ENCODE assay signal across 8 cellular contexts in genomic region chr17:28357901-28358197, GRCh38. TPM values are rescaled to one million over a fixed set of nuclear protein-coding genes. Genes with fewer than 3 reads are reported as not detected.
A peak's percentile ranks its signal among the peaks of the same experiment; 100 is the strongest.
DNase-seq lines count a peak whose midpoint lies in the region; ATAC-seq and TF ChIP-seq lines count a peak whose summit lies in the region.

No MANE protein-coding gene starts in this region.

- TF ChIP-seq EP300 in neural cell (conservative IDR thresholded peaks at IDR 0.05; ENCODE audit: poor library complexity, severe bottlenecking) = no peak

- peak overlapping the region; percentile 85 for H2AFZ ChIP-seq in MM.1S (ENCODE audit: low read length)
- H2AFZ ChIP-seq in neural cell (ENCODE audit: low read depth, low read length) = peak overlapping the region; percentile 71

- TF ChIP-seq CTCF in C4-2B (conservative IDR thresholded peaks at IDR 0.05) (no peak), MM.1S (IDR thresholded peaks at IDR 0.05; ENCODE audit: low read length) (no peak), neural cell (IDR thresholded peaks at IDR 0.05; ENCODE audit: poor library complexity, severe bottlenecking) (no peak), GM10266 (IDR thresholded peaks at IDR 0.05; ENCODE audit: control insufficient read depth, insufficient read depth, low read depth, missing control alignments) (no peak)

- H3K27ac ChIP-seq in C4-2B (peak overlapping the region; percentile 98), MM.1S (ENCODE audit: low read length) (peak overlapping the region; percentile 26; the same call in 1 of the 2 replicates), neural cell (ENCODE audit: low read length) (peak overlapping the region; percentile 66)
- H3K27ac ChIP-seq in effector memory CD4-positive, alpha-beta T cell (ENCODE audit: insufficient read depth, low read length, poor library complexity, severe bottlenecking) = peak overlapping the region; percentile 77

- H4K20me1 ChIP-seq in MM.1S (ENCODE audit: insufficient read depth, low read length) (no peaks in the 10 kb centered on the region), neural cell (ENCODE audit: insufficient read depth) (no peaks in the 10 kb centered on the region)

- H3K4me3 ChIP-seq in MM.1S (ENCODE audit: low read length) (peak overlapping the region; percentile 97), neural cell (ENCODE audit: low read length) (peak overlapping the region; percentile 77)
- peak overlapping the region; percentile 85 for H3K4me3 ChIP-seq in effector memory CD4-positive, alpha-beta T cell (ENCODE audit: insufficient read depth, low read depth, low read length, poor library complexity, severe bottlenecking)

- H3F3A ChIP-seq in MM.1S (ENCODE audit: insufficient read depth, low read length) (no peaks in the 10 kb centered on the region), neural cell (ENCODE audit: insufficient read depth, low read length, poor library complexity, severe bottlenecking) (no peaks in the 10 kb centered on the region)

- no peak for TF ChIP-seq RAD21 in neural cell (conservative IDR thresholded peaks at IDR 0.05)

- H3K9me2 ChIP-seq in MM.1S (replicated peaks; ENCODE audit: insufficient read depth, low read length) (no peaks in the 10 kb centered on the region), neural cell (ENCODE audit: insufficient read depth, low read length) (no peaks in the 10 kb centered on the region)

- H3K4me2 ChIP-seq in MM.1S (ENCODE audit: low read depth, low read length) (peak overlapping the region; percentile 96), neural cell (ENCODE audit: low read length) (peak overlapping the region; percentile 97)

- H3K36me3 ChIP-seq in MM.1S (replicated peaks; ENCODE audit: insufficient read depth, low read length) = peaks cover 2% of the 10 kb centered on the region
- peaks cover 46% of the 10 kb centered on the region for H3K36me3 ChIP-seq in effector memory CD4-positive, alpha-beta T cell (ENCODE audit: control insufficient read depth, insufficient read depth, low read length)
- no peaks in the 10 kb centered on the region for H3K36me3 ChIP-seq in neural cell (ENCODE audit: insufficient read depth, low read length)

- DNase-seq in MM.1S = no peak
- no peak for DNase-seq in effector memory CD4-positive, alpha-beta T cell
- DNase-seq in activated CD4-positive, CD25-positive, alpha-beta regulatory T cell (lab: John Stamatoyannopoulos, UW) = no peak
- no peak for DNase-seq in NCI-H774 (lab: John Stamatoyannopoulos, UW)
- no peak for DNase-seq in GM10266 (ENCODE audit: extremely low spot score)

- peak overlapping the region; percentile 94 for H3K9ac ChIP-seq in MM.1S (ENCODE audit: low read length)
- H3K9ac ChIP-seq in neural cell (ENCODE audit: low read length) = peak overlapping the region; percentile 94

- H3K9me3 ChIP-seq in MM.1S (replicated peaks; ENCODE audit: insufficient read depth, low read length) (no peaks in the 10 kb centered on the region), neural cell (ENCODE audit: low read length) (no peaks in the 10 kb centered on the region)
- no peaks in the 10 kb centered on the region for H3K9me3 ChIP-seq in effector memory CD4-positive, alpha-beta T cell (ENCODE audit: control insufficient read depth, low read length)

- H3K4me1 ChIP-seq in MM.1S (ENCODE audit: low read length) = peaks cover 18% of the 10 kb centered on the region
- peaks cover 11% of the 10 kb centered on the region for H3K4me1 ChIP-seq in effector memory CD4-positive, alpha-beta T cell (ENCODE audit: control insufficient read depth, insufficient read depth, low read length, poor library complexity, severe bottlenecking)

- H3K79me2 ChIP-seq in MM.1S (ENCODE audit: low read length) (peaks cover 38% of the 10 kb centered on the region), neural cell (replicated peaks; ENCODE audit: insufficient read depth, low read length) (peaks cover 32% of the 10 kb centered on the region)

- H3K27me3 ChIP-seq in MM.1S (replicated peaks; ENCODE audit: insufficient read depth, low read length) = no peaks in the 10 kb centered on the region
- no peaks in the 10 kb centered on the region for H3K27me3 ChIP-seq in effector memory CD4-positive, alpha-beta T cell (replicated peaks; ENCODE audit: control insufficient read depth, insufficient read depth, low read length, poor library complexity, severe bottlenecking)
- H3K27me3 ChIP-seq in neural cell (ENCODE audit: insufficient read depth, low read depth, low read length) = no peaks in the 10 kb centered on the region

- ATAC-seq in HG02970 (IDR thresholded peaks at IDR 0.05; ENCODE audit: low FRiP score, unreplicated experiment) = no peak

TF ChIP-seq in neural cell, 6 proteins besides CTCF, POLR2A, EP300 and RAD21:
- no peak for TF ChIP-seq TAF1 (IDR thresholded peaks at IDR 0.05; ENCODE audit: low read depth)
- TF ChIP-seq POLR2AphosphoS5 (IDR thresholded peaks at IDR 0.05) = no peak
- TF ChIP-seq, protein P1, sequence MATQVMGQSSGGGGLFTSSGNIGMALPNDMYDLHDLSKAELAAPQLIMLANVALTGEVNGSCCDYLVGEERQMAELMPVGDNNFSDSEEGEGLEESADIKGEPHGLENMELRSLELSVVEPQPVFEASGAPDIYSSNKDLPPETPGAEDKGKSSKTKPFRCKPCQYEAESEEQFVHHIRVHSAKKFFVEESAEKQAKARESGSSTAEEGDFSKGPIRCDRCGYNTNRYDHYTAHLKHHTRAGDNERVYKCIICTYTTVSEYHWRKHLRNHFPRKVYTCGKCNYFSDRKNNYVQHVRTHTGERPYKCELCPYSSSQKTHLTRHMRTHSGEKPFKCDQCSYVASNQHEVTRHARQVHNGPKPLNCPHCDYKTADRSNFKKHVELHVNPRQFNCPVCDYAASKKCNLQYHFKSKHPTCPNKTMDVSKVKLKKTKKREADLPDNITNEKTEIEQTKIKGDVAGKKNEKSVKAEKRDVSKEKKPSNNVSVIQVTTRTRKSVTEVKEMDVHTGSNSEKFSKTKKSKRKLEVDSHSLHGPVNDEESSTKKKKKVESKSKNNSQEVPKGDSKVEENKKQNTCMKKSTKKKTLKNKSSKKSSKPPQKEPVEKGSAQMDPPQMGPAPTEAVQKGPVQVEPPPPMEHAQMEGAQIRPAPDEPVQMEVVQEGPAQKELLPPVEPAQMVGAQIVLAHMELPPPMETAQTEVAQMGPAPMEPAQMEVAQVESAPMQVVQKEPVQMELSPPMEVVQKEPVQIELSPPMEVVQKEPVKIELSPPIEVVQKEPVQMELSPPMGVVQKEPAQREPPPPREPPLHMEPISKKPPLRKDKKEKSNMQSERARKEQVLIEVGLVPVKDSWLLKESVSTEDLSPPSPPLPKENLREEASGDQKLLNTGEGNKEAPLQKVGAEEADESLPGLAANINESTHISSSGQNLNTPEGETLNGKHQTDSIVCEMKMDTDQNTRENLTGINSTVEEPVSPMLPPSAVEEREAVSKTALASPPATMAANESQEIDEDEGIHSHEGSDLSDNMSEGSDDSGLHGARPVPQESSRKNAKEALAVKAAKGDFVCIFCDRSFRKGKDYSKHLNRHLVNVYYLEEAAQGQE (IDR thresholded peaks at IDR 0.05; ENCODE audit: borderline replicate concordance) = no peak
- no peak for TF ChIP-seq MXI1 (conservative IDR thresholded peaks at IDR 0.05; ENCODE audit: poor library complexity, severe bottlenecking)
- no peak for TF ChIP-seq SMC3 (conservative IDR thresholded peaks at IDR 0.05; ENCODE audit: poor library complexity)
- no peak for TF ChIP-seq EZH2 (IDR thresholded peaks at IDR 0.05; ENCODE audit: borderline replicate concordance, insufficient read depth, low read length, poor library complexity, severe bottlenecking)

RNA-seq across cellular contexts. Expression of gene POLDIP2, which starts 0.5 kb away (rescaled TPM):
- 75.4 and 84.0 TPM in 2 replicates for polyA plus RNA-seq in neural cell
- polyA minus RNA-seq in neural cell = 50.6 and 50.9 TPM in 2 replicates

RNA-seq across cellular contexts. Expression of gene SEBOX, which starts 7.2 kb away (rescaled TPM):
- polyA plus RNA-seq in neural cell = not detected in 2 replicates
- polyA minus RNA-seq in neural cell = not detected in 2 replicates

RNA-seq across cellular contexts. Expression of gene VTN, which starts 12.3 kb away (rescaled TPM):
- 1.2 and 1.5 TPM in 2 replicates for polyA plus RNA-seq in neural cell
- polyA minus RNA-seq in neural cell = 0.73 and 1.0 TPM in 2 replicates

RNA-seq across cellular contexts. Expression of gene SARM1, which starts 13.6 kb away (rescaled TPM):
- 21.6 and 23.9 TPM in 2 replicates for polyA plus RNA-seq in neural cell
- polyA minus RNA-seq in neural cell = 42.6 and 44.7 TPM in 2 replicates

RNA-seq across cellular contexts. Expression of gene TNFAIP1, which starts 22.3 kb away (rescaled TPM):
- polyA plus RNA-seq in neural cell = 40.4 and 40.8 TPM in 2 replicates
- polyA minus RNA-seq in neural cell = 41.9 and 48.5 TPM in 2 replicates

Comparison
In these comparisons a context has a peak if more than half of its experiments do, and no peak if none do; other contexts are left out.
1. H3K27ac ChIP-seq: peak in every context shown above with its lines; median percentile 98 in C4-2B; 77 in effector memory CD4-positive, alpha-beta T cell; 66 in neural cell; 26 in MM.1S.